ENCODE assay signal across 27 cellular contexts in genomic region chr7:24119852-24120251, GRCh38.
"Had no signal": no experiment of that assay in that cellular context is flagged by ENCODE, and none has a peak within 500 bp of the region (broad histone marks: within the 10 kb centered on the region; RNA-seq: fewer than 3 reads in every experiment).

No MANE protein-coding gene starts in this region.

- H3K36me3 ChIP-seq: adrenal gland, breast epithelium, MG63, Peyer's patch, SJCRH30 had no signal

- H3K4me1 ChIP-seq: adrenal gland, breast epithelium, Peyer's patch, SJCRH30 had no signal

- H3K4me3 ChIP-seq: adrenal gland, breast epithelium, MG63, Peyer's patch, SJCRH30 had no signal

- H3K9ac ChIP-seq: SK-N-SH had no signal

- ATAC-seq: activated CD8-positive, alpha-beta memory T cell treated with anti-CD3 and anti-CD28 coated beads, Interleukin-2, amount 10 ng/mL, durations not matched to agents 7 days and 5 days; activated T-helper 17 cell treated with anti-CD3 and anti-CD28 coated beads, Interleukin-2, amount 50 U/mL, for 72 hours had no signal

- H3K27me3 Mint-ChIP-seq: activated T-helper 17 cell treated with anti-CD3 and anti-CD28 coated beads, Interleukin-2, amount 50 U/mL, for 72 hours had no signal

- H3K9me3 ChIP-seq: adrenal gland, breast epithelium, MG63, Peyer's patch, SJCRH30, SK-N-SH had no signal

- H3K4me1 Mint-ChIP-seq: activated CD8-positive, alpha-beta memory T cell treated with anti-CD3 and anti-CD28 coated beads, Interleukin-2, amount 10 ng/mL, durations not matched to agents 7 days and 5 days; activated naive CD8-positive, alpha-beta T cell treated with anti-CD3 and anti-CD28 coated beads, Interleukin-2, amount 10 ng/mL, durations not matched to agents 7 days and 5 days; activated T-helper 17 cell treated with anti-CD3 and anti-CD28 coated beads, Interleukin-2, amount 50 U/mL, for 72 hours had no signal

- H3K4me2 ChIP-seq: SK-N-SH had no signal

- H3K9me2 ChIP-seq: SK-N-SH had no signal

- H3K27ac ChIP-seq: adrenal gland, breast epithelium, Peyer's patch, RWPE1, SJCRH30 had no signal

- H3K4me3 Mint-ChIP-seq: activated CD8-positive, alpha-beta memory T cell treated with anti-CD3 and anti-CD28 coated beads, Interleukin-2, amount 10 ng/mL, durations not matched to agents 7 days and 5 days; activated naive CD8-positive, alpha-beta T cell treated with anti-CD3 and anti-CD28 coated beads, Interleukin-2, amount 10 ng/mL, durations not matched to agents 7 days and 5 days; activated T-helper 17 cell treated with anti-CD3 and anti-CD28 coated beads, Interleukin-2, amount 50 U/mL, for 72 hours had no signal

- H3K36me3 Mint-ChIP-seq: activated CD8-positive, alpha-beta memory T cell treated with anti-CD3 and anti-CD28 coated beads, Interleukin-2, amount 10 ng/mL, durations not matched to agents 7 days and 5 days; activated naive CD8-positive, alpha-beta T cell treated with anti-CD3 and anti-CD28 coated beads, Interleukin-2, amount 10 ng/mL, durations not matched to agents 7 days and 5 days had no signal

- H3K27me3 ChIP-seq: adrenal gland, breast epithelium, MG63, Peyer's patch had no signal

- H3K27ac Mint-ChIP-seq: activated CD8-positive, alpha-beta memory T cell treated with anti-CD3 and anti-CD28 coated beads, Interleukin-2, amount 10 ng/mL, durations not matched to agents 7 days and 5 days; activated naive CD8-positive, alpha-beta T cell treated with anti-CD3 and anti-CD28 coated beads, Interleukin-2, amount 10 ng/mL, durations not matched to agents 7 days and 5 days; activated T-helper 17 cell treated with anti-CD3 and anti-CD28 coated beads, Interleukin-2, amount 50 U/mL, for 72 hours had no signal

- DNase-seq: activated CD4-positive, alpha-beta T cell treated with anti-CD3 and anti-CD28 coated beads for 48 hours; activated CD4-positive, alpha-beta T cell treated with anti-CD3 and anti-CD28 coated beads, Interleukin-2, amount 50 U/mL, for 48 hours; activated CD4-positive, CD25-positive, alpha-beta regulatory T cell treated with anti-CD3 and anti-CD28 coated beads, Interleukin-2, amount 50 U/mL, for 72 hours; activated CD8-positive, alpha-beta memory T cell treated with anti-CD3 and anti-CD28 coated beads, Interleukin-2, amount 10 ng/mL, durations not matched to agents 7 days and 5 days; activated gamma-delta T cell treated with Interleukin-2 at 50 U/mL for 16 hours; activated naive CD4-positive, alpha-beta T cell treated with anti-CD3 and anti-CD28 coated beads, Interleukin-2, amount 50 U/mL, for 16 hours; activated naive CD8-positive, alpha-beta T cell treated with anti-CD3 and anti-CD28 coated beads, Interleukin-2, amount 10 ng/mL, durations not matched to agents 7 days and 5 days; activated T-cell treated with anti-CD3 and anti-CD28 coated beads, Interleukin-2, amount 50 U/mL, for 48 hours; adrenal gland; anterior cingulate cortex; caudate nucleus; MG63; MV-4-11; NCI-H1930; NCI-H2171; NCI-H2227 treated with DMSO at 0.1 percent for 48 hours; NCI-H446 treated with DMSO at 0.1 percent for 48 hours; NCI-H774; NK-92 treated with Interleukin-12 subunit alpha and Interleukin-12 subunit beta, amount 100 ng/mL, for 24 hours; Peyer's patch; Right ventricle myocardium superior; SJCRH30; SK-N-SH; T-helper 1 cell had no signal

- H3K9me3 Mint-ChIP-seq: activated naive CD8-positive, alpha-beta T cell treated with anti-CD3 and anti-CD28 coated beads, Interleukin-2, amount 10 ng/mL, durations not matched to agents 7 days and 5 days; activated T-helper 17 cell treated with anti-CD3 and anti-CD28 coated beads, Interleukin-2, amount 50 U/mL, for 72 hours had no signal
